Comparison of ENCODE assay signal across 9 cellular contexts in genomic region chr20:44597930-44598329, GRCh38. TPM values are rescaled to one million over a fixed set of nuclear protein-coding genes. Genes with fewer than 3 reads are reported as not detected.
A peak's percentile ranks its signal among the peaks of the same experiment; 100 is the strongest.
DNase-seq lines count a peak whose midpoint lies in the region; TF ChIP-seq lines count a peak whose summit lies in the region.
"Had no signal": no experiment of that assay in that cellular context is flagged by ENCODE, and none has a peak within 500 bp of the region (broad histone marks: within the 10 kb centered on the region; RNA-seq: fewer than 3 reads in every experiment).

No MANE protein-coding gene starts in this region.

- TF ChIP-seq CTCF in mammary epithelial cell (conservative IDR thresholded peaks at IDR 0.05 in 1 of 2, IDR thresholded peaks at IDR 0.05 in 1 of 2; ENCODE audit: extremely low read depth in 1 of 2, insufficient read depth in 1 of 2, low read depth in 1 of 2, low read length in 2 of 2) (no peak), tibial nerve (IDR thresholded peaks at IDR 0.05) (no peak)

- BruUV-seq in mammary epithelial cell (replicated peaks; lab: Mats Ljungman, UMichigan), result no TSS peak

- peak overlapping the region; percentile 82 for H3K27ac Mint-ChIP-seq in activated T-cell treated with anti-CD3 and anti-CD28 coated beads, Interleukin-2, amount 50 U/mL, for 24 hours

- no peak overlapping the region for H3K9ac ChIP-seq in mammary epithelial cell (ENCODE audit: insufficient read depth, low read length)

- H3K4me3 ChIP-seq in mammary epithelial cell (replicated peaks in 1 of 3; ENCODE audit: insufficient read depth in 1 of 3, low read depth in 2 of 3, low read length in 3 of 3) (no peak overlapping the region), mesodermal cell (ENCODE audit: extremely low read depth, insufficient read depth, low read length, poor library complexity, severe bottlenecking) (no peak overlapping the region), tibial nerve (no peak overlapping the region)

- no peak for TF ChIP-seq POLR2A in tibial nerve (IDR thresholded peaks at IDR 0.05)

- DNase-seq in activated T-cell treated with anti-CD3 and anti-CD28 coated beads, Interleukin-2, amount 50 U/mL, for 24 hours, result no peak
- DNase-seq in activated T-cell treated with anti-CD3 and anti-CD28 coated beads for 4 hours, result no peak
- DNase-seq in mammary epithelial cell, result no peak
- no peak for DNase-seq in tibial nerve (ENCODE audit: low spot score in 2 of 2)
- no peak for DNase-seq in SW480 (ENCODE audit: low spot score)
- DNase-seq in NCI-H146 (lab: John Stamatoyannopoulos, UW), result no peak
- DNase-seq in NCI-H1930 (lab: John Stamatoyannopoulos, UW), result no peak
- DNase-seq: NCI-H2029 had no signal

- no peaks in the 10 kb centered on the region for H3K79me2 ChIP-seq in mammary epithelial cell (ENCODE audit: insufficient read depth, low read length)

- peak overlapping the region; percentile 63 for H2AFZ ChIP-seq in mammary epithelial cell (ENCODE audit: low read depth, low read length)

- CTCF ChIA-PET in mammary epithelial cell (lab: Charles Lee; ENCODE audit: low non-redundant PET), result no interaction called here

- no peaks in the 10 kb centered on the region for H3K27me3 Mint-ChIP-seq in activated T-cell treated with anti-CD3 and anti-CD28 coated beads, Interleukin-2, amount 50 U/mL, for 24 hours

- no peaks in the 10 kb centered on the region for H3K9me3 Mint-ChIP-seq in activated T-cell treated with anti-CD3 and anti-CD28 coated beads, Interleukin-2, amount 50 U/mL, for 24 hours

- no peaks in the 10 kb centered on the region for H3K9me3 ChIP-seq in mammary epithelial cell (replicated peaks; ENCODE audit: insufficient read depth, low read length)
- H3K9me3 ChIP-seq in mesodermal cell (ENCODE audit: control insufficient read depth, low read length), result no peaks in the 10 kb centered on the region
- no peaks in the 10 kb centered on the region for H3K9me3 ChIP-seq in tibial nerve

- 77% methylated on average over 4 of the region's 4 CpGs for WGBS in mammary epithelial cell (ENCODE audit: low coverage, missing lambda C conversion rate)
- WGBS in mesodermal cell (ENCODE audit: insufficient coverage in 2 of 2), 2 experiments, result 75 to 86% methylated on average over 3 to 4 of the region's 4 CpGs
- 61 to 63% methylated on average over 2 to 4 of the region's 4 CpGs for WGBS in tibial nerve, 2 donors

- H4K20me1 ChIP-seq in mammary epithelial cell (ENCODE audit: insufficient read depth, low read length), result no peaks in the 10 kb centered on the region

- H3K36me3 ChIP-seq in mammary epithelial cell (ENCODE audit: insufficient read depth, low read length) (no peaks in the 10 kb centered on the region), mesodermal cell (ENCODE audit: control insufficient read depth, insufficient read depth, low read length) (peaks cover 26% of the 10 kb centered on the region), tibial nerve (peaks cover 0 to 4% (median 0%) of the 10 kb centered on the region in 3 donors)

- H3K27me3 ChIP-seq in mammary epithelial cell (ENCODE audit: insufficient read depth, low read length) (no peaks in the 10 kb centered on the region), tibial nerve (no peaks in the 10 kb centered on the region)

- intact Hi-C loops in mammary epithelial cell (cut with micrococcal nuclease), result no loop called here

- in situ Hi-C loops in mammary epithelial cell (cut with MboI; ENCODE audit: low sequenced_read_pairs in 2 of 2), result no loop called here

- H3K27ac ChIP-seq in mammary epithelial cell (ENCODE audit: insufficient read depth, low read depth, low read length), result no peak overlapping the region
- H3K27ac ChIP-seq in mesodermal cell (ENCODE audit: low read depth, low read length, severe bottlenecking), result peak overlapping the region; percentile 61
- H3K27ac ChIP-seq in tibial nerve, result peak overlapping the region in 3 of 4 donors; percentile 44 to 57 (median 46)

- H3K4me1 ChIP-seq in mammary epithelial cell (ENCODE audit: insufficient read depth, low read length), result peaks cover 5% of the 10 kb centered on the region
- peaks cover 17% of the 10 kb centered on the region for H3K4me1 ChIP-seq in mesodermal cell (ENCODE audit: control insufficient read depth, insufficient read depth, low read length, poor library complexity, severe bottlenecking)
- H3K4me1 ChIP-seq in tibial nerve, result peaks cover 5 to 72% (median 51%) of the 10 kb centered on the region in 4 donors

- no peaks in the 10 kb centered on the region for H3K36me3 Mint-ChIP-seq in activated T-cell treated with anti-CD3 and anti-CD28 coated beads, Interleukin-2, amount 50 U/mL, for 24 hours (ENCODE audit: low read depth)

- dilution Hi-C loops in mammary epithelial cell (cut with HindIII; ENCODE audit: low sequenced_read_pairs), result no loop called here

- TF ChIP-seq EP300 in tibial nerve (IDR thresholded peaks at IDR 0.05), result no peak

- H3K4me1 Mint-ChIP-seq in activated T-cell treated with anti-CD3 and anti-CD28 coated beads, Interleukin-2, amount 50 U/mL, for 24 hours (ENCODE audit: low read depth), result peaks cover 18% of the 10 kb centered on the region

- no peak overlapping the region for H3K4me2 ChIP-seq in mammary epithelial cell (ENCODE audit: insufficient read depth, low read depth, low read length)

- H3K4me3 Mint-ChIP-seq in activated T-cell treated with anti-CD3 and anti-CD28 coated beads, Interleukin-2, amount 50 U/mL, for 24 hours, result no peak overlapping the region

RNA-seq across cellular contexts. Expression of gene PKIG, which starts 15.6 kb away (rescaled TPM):
- total RNA-seq in mammary epithelial cell, result 10 to 100 TPM; 13.7 to 15.2 TPM
- polyA plus RNA-seq in mammary epithelial cell, result 9.7 TPM
- polyA minus RNA-seq in mammary epithelial cell, result 10.6 TPM
- 131 TPM for polyA plus RNA-seq in mesodermal cell (2013, experiment 1 of 2)
- 125 TPM for polyA plus RNA-seq in mesodermal cell (2013, experiment 2 of 2)
- 100 to 1,000 TPM in 2 of 4 donors, 10 to 100 TPM in 2; 78.2 to 108 (median 91.5) TPM for total RNA-seq in tibial nerve

RNA-seq across cellular contexts. Expression of gene ADA, which starts 53.6 kb away (rescaled TPM):
- total RNA-seq in mammary epithelial cell (10 to 100 TPM in 1 of 2 donors, 1 to 10 TPM in 1; 4.2 to 10.5 TPM), tibial nerve (10 to 100 TPM; 11.1 to 14.9 (median 12.4) TPM)
- polyA plus RNA-seq in mammary epithelial cell, result 23.0 TPM
- polyA minus RNA-seq in mammary epithelial cell, result 9.3 TPM
- polyA plus RNA-seq in mesodermal cell (2013, experiment 1 of 2), result 82.4 TPM
- 68.3 TPM for polyA plus RNA-seq in mesodermal cell (2013, experiment 2 of 2)

Comparison
In these comparisons a context has a peak if more than half of its experiments do, and no peak if none do; other contexts are left out.
1. RNA of gene PKIG, which starts 15.6 kb away (total RNA-seq): 78.2 to 108 TPM in tibial nerve; 13.7 to 15.2 TPM in mammary epithelial cell; every median in the first group is over 4 times any median in the second.